10 cellular contexts compared by ENCODE assay signal in genomic region chr13:50152224-50152623, GRCh38.
DNase-seq lines count a peak whose midpoint lies in the region; ATAC-seq, FAIRE-seq and TF ChIP-seq lines count a peak whose summit lies in the region.
"Had no signal": no experiment of that assay in that cellular context is flagged by ENCODE, and none has a peak within 500 bp of the region (broad histone marks: within the 10 kb centered on the region; RNA-seq: fewer than 3 reads in every experiment).

No MANE protein-coding gene starts in this region.

- peak overlapping the region in 6 of 8 donors; percentile 14 to 85 (median 52) for H3K27ac Mint-ChIP-seq in CD8-positive, alpha-beta memory T cell
- H3K27ac Mint-ChIP-seq in naive B cell: peak overlapping the region in 5 of 6 donors; percentile 7 to 80 (median 74)

- H3K27me3 ChIP-seq in CD8-positive, alpha-beta memory T cell (ENCODE audit: insufficient read depth, low read length, poor library complexity, severe bottlenecking): no peaks in the 10 kb centered on the region
- H3K27me3 ChIP-seq in suprapubic skin: no peaks in the 10 kb centered on the region

- TF ChIP-seq CTCF in astrocyte of the spinal cord (IDR thresholded peaks at IDR 0.05; ENCODE audit: low read depth, low read length): no peak
- TF ChIP-seq CTCF in D721Med (IDR thresholded peaks at IDR 0.05; ENCODE audit: insufficient read depth, missing control alignments): no peak
- TF ChIP-seq CTCF in suprapubic skin (IDR thresholded peaks at IDR 0.05): no peak

- no peaks in the 10 kb centered on the region for H3K9me3 ChIP-seq in CD8-positive, alpha-beta memory T cell (ENCODE audit: low read length)
- no peaks in the 10 kb centered on the region for H3K9me3 ChIP-seq in suprapubic skin

- H3K4me1 Mint-ChIP-seq in CD8-positive, alpha-beta memory T cell: peaks cover 16 to 26% (median 22%) of the 10 kb centered on the region in 3 donors
- H3K4me1 Mint-ChIP-seq in naive B cell: peaks cover 19 to 26% (median 21%) of the 10 kb centered on the region in 3 donors

- 57% methylated on average over 3 of the region's 3 CpGs for WGBS in suprapubic skin

- POLR2A ChIA-PET in CD8-positive, alpha-beta memory T cell (lab: Charles Lee): interaction anchor here (0.7 to 1.7 kb wide), 2 partner anchors 12 to 27 kb away, joined by 3 to 4 read pairs; no protein-coding TSS in a partner anchor

- no peaks in the 10 kb centered on the region for H3K36me3 ChIP-seq in CD8-positive, alpha-beta memory T cell (ENCODE audit: insufficient read depth, low read length)
- no peaks in the 10 kb centered on the region for H3K36me3 ChIP-seq in suprapubic skin

- no peak for DNase-seq in CD8-positive, alpha-beta memory T cell
- peak; percentile 32 for DNase-seq in NAMALWA (ENCODE audit: low spot score)
- DNase-seq in astrocyte of the spinal cord (ENCODE audit: low read depth, low spot score): peak; percentile 15
- DNase-seq in naive B cell: no peak
- DNase-seq in D721Med (ENCODE audit: insufficient read length, low spot score): no peak
- no peak for DNase-seq in T1000 (lab: John Stamatoyannopoulos, UW)
- DNase-seq in suprapubic skin (ENCODE audit: low spot score in 2 of 2): no peak
- DNase-seq: activated effector memory CD4-positive, alpha-beta T cell treated with Interleukin-2 at 50 U/mL for 16 hours had no signal

- in situ Hi-C loops in astrocyte of the spinal cord (cut with HindIII; ENCODE audit: low sequenced_read_pairs): no loop called here

- peak overlapping the region; percentile 68 to 83 (median 80) for H3K4me3 Mint-ChIP-seq in CD8-positive, alpha-beta memory T cell
- peak overlapping the region; percentile 42 to 81 (median 75) for H3K4me3 Mint-ChIP-seq in naive B cell

- FAIRE-seq in D721Med (lab: Jason Lieb, UNC): no peak

- peaks cover 0 to 5% (median 2%) of the 10 kb centered on the region in 3 donors for H3K36me3 Mint-ChIP-seq in CD8-positive, alpha-beta memory T cell
- no peaks in the 10 kb centered on the region for H3K36me3 Mint-ChIP-seq in naive B cell

- no peaks in the 10 kb centered on the region for H3K9me3 Mint-ChIP-seq in CD8-positive, alpha-beta memory T cell
- H3K9me3 Mint-ChIP-seq in naive B cell: no peaks in the 10 kb centered on the region

- H3K4me1 ChIP-seq in CD8-positive, alpha-beta memory T cell (ENCODE audit: insufficient read depth, low read length): peaks cover 8% of the 10 kb centered on the region
- H3K4me1 ChIP-seq in suprapubic skin: no peaks in the 10 kb centered on the region

- no peak overlapping the region for H3K27ac ChIP-seq in CD8-positive, alpha-beta memory T cell (ENCODE audit: low read depth, low read length)
- H3K27ac ChIP-seq in suprapubic skin: no peak overlapping the region

- TF ChIP-seq POLR2A in suprapubic skin (IDR thresholded peaks at IDR 0.05): no peak

- CTCF ChIA-PET in CD8-positive, alpha-beta memory T cell (lab: Charles Lee): no interaction called here

- peak overlapping the region; percentile 45 for H3K4me3 ChIP-seq in CD8-positive, alpha-beta memory T cell (ENCODE audit: low read length)
- H3K4me3 ChIP-seq in astrocyte of the spinal cord (ENCODE audit: low read depth, low read length) (no peak overlapping the region), suprapubic skin (no peak overlapping the region)
- H3K4me3 ChIP-seq: smooth muscle cell had no signal

- H3K27me3 Mint-ChIP-seq in CD8-positive, alpha-beta memory T cell: no peaks in the 10 kb centered on the region
- no peaks in the 10 kb centered on the region for H3K27me3 Mint-ChIP-seq in naive B cell

- TF ChIP-seq EP300 in suprapubic skin (IDR thresholded peaks at IDR 0.05): no peak

- no peak for ATAC-seq in naive B cell (ENCODE audit: low read depth in 2 of 2)
- ATAC-seq in HG03045 (IDR thresholded peaks at IDR 0.05; ENCODE audit: unreplicated experiment): no peak

Comparison
In these comparisons a context has a peak if more than half of its experiments do, and no peak if none do; other contexts are left out.
1. DNase-seq: peak in NAMALWA (single experiment) and astrocyte of the spinal cord (single experiment); none in CD8-positive, alpha-beta memory T cell (0 of 5), naive B cell (single experiment), D721Med (single experiment), T1000 (single experiment) and suprapubic skin (0 of 2).